In genomic region chr4:159608434-159608833, GRCh38 we compare ENCODE assay signal across 14 cellular contexts.
DNase-seq lines count a peak whose midpoint lies in the region; ATAC-seq and TF ChIP-seq lines count a peak whose summit lies in the region.
"Had no signal": no experiment of that assay in that cellular context is flagged by ENCODE, and none has a peak within 500 bp of the region (broad histone marks: within the 10 kb centered on the region; RNA-seq: fewer than 3 reads in every experiment).

No MANE protein-coding gene starts in this region.

- H3K9me3 ChIP-seq in breast epithelium = no peaks in the 10 kb centered on the region
- H3K9me3 ChIP-seq in endodermal cell (ENCODE audit: control insufficient read depth, low read length) = peaks cover 46% of the 10 kb centered on the region

- no TSS peak for BruUV-seq in MCF 10A (replicated peaks; lab: Mats Ljungman, UMichigan)

- no peaks in the 10 kb centered on the region for H3K36me3 Mint-ChIP-seq in MCF 10A (ENCODE audit: insufficient read depth, unreplicated experiment)
- H3K36me3 Mint-ChIP-seq in endodermal cell (ENCODE audit: low read depth) = peaks cover 33% of the 10 kb centered on the region
- no peaks in the 10 kb centered on the region for H3K36me3 Mint-ChIP-seq in stimulated activated naive B cell treated with anti-CD40 and anti-IgM and Interleukin-4, amounts not matched to agents 10 μg/mL and 1 μg/mL and 100 μg/mL, for 72 hours
- H3K36me3 Mint-ChIP-seq in effector memory CD8-positive, alpha-beta T cell (ENCODE audit: insufficient read depth) = no peaks in the 10 kb centered on the region

- no peaks in the 10 kb centered on the region for H3K27me3 ChIP-seq in breast epithelium
- no peaks in the 10 kb centered on the region for H3K27me3 ChIP-seq in endodermal cell (ENCODE audit: control insufficient read depth, insufficient read depth, low read length, poor library complexity, severe bottlenecking)

- peak; percentile 57 for DNase-seq in MCF 10A (ENCODE audit: unreplicated experiment)
- no peak for DNase-seq in breast epithelium (ENCODE audit: low spot score in 2 of 2)
- peak; percentile 4 for DNase-seq in RPMI7951 (ENCODE audit: low read depth)
- no peak for DNase-seq in endodermal cell
- peak; percentile 15 for DNase-seq in smooth muscle cell of the brain vasculature (ENCODE audit: low read depth, low spot score)
- no peak for DNase-seq in stimulated activated naive B cell treated with anti-CD40 and anti-IgM and Interleukin-4, amounts not matched to agents 10 μg/mL and 1 μg/mL and 100 μg/mL, for 72 hours
- no peak for DNase-seq in effector memory CD8-positive, alpha-beta T cell
- DNase-seq in NCI-H2196 (lab: John Stamatoyannopoulos, UW; ENCODE audit: unreplicated experiment) = no peak
- DNase-seq: activated CD8-positive, alpha-beta memory T cell treated with anti-CD3 and anti-CD28 coated beads for 24 hours; effector memory CD4-positive, alpha-beta T cell; GOT3; KBM-7; NCI-H187 had no signal

- no peak overlapping the region for H3K27ac Mint-ChIP-seq in MCF 10A (ENCODE audit: low read depth, unreplicated experiment)
- H3K27ac Mint-ChIP-seq in endodermal cell = no peak overlapping the region
- H3K27ac Mint-ChIP-seq in stimulated activated naive B cell treated with anti-CD40 and anti-IgM and Interleukin-4, amounts not matched to agents 10 μg/mL and 1 μg/mL and 100 μg/mL, for 72 hours = no peak overlapping the region
- no peak overlapping the region for H3K27ac Mint-ChIP-seq in effector memory CD8-positive, alpha-beta T cell
- H3K27ac Mint-ChIP-seq: stimulated activated naive CD8-positive, alpha-beta T cell treated with anti-CD3 and anti-CD28 coated beads, Interleukin-15, Interleukin-2, amounts not matched to agents 100 ng/mL and 50 ng/mL, for 24 hours had no signal

- no peak for ATAC-seq in stimulated activated naive B cell treated with anti-CD40 and anti-IgM and Interleukin-4, amounts not matched to agents 10 μg/mL and 1 μg/mL and 100 μg/mL, for 72 hours (replicated peaks)
- no peak for ATAC-seq in effector memory CD8-positive, alpha-beta T cell (replicated peaks)

- CTCF ChIA-PET in MCF 10A (lab: Yijun Ruan, JAX) = interaction anchor here (0.5 to 1.4 kb wide), 12 partner anchors 10 to 1160 kb away, joined by 3 to 5 read pairs (median 3); no protein-coding TSS in a partner anchor

- no peak overlapping the region for H3K9ac ChIP-seq in endodermal cell (ENCODE audit: extremely low read depth, low read length, poor library complexity, severe bottlenecking)

- no peak overlapping the region for H3K27ac ChIP-seq in breast epithelium
- peak overlapping the region; percentile 62 for H3K27ac ChIP-seq in endodermal cell (ENCODE audit: low read depth, low read length)

- peaks cover 14% of the 10 kb centered on the region for H3K4me1 Mint-ChIP-seq in MCF 10A (ENCODE audit: insufficient read depth, unreplicated experiment)
- peaks cover 14% of the 10 kb centered on the region for H3K4me1 Mint-ChIP-seq in endodermal cell
- no peaks in the 10 kb centered on the region for H3K4me1 Mint-ChIP-seq in stimulated activated naive B cell treated with anti-CD40 and anti-IgM and Interleukin-4, amounts not matched to agents 10 μg/mL and 1 μg/mL and 100 μg/mL, for 72 hours
- no peaks in the 10 kb centered on the region for H3K4me1 Mint-ChIP-seq in effector memory CD8-positive, alpha-beta T cell (ENCODE audit: low read depth in 2 of 2)

- no peaks in the 10 kb centered on the region for H3K4me1 ChIP-seq in breast epithelium
- no peaks in the 10 kb centered on the region for H3K4me1 ChIP-seq in endodermal cell (ENCODE audit: control insufficient read depth, insufficient read depth, low read length)

- peak; percentile 34 for TF ChIP-seq CTCF in MCF 10A (IDR thresholded peaks at IDR 0.05; ENCODE audit: unreplicated experiment)
- no peak for TF ChIP-seq CTCF in breast epithelium (IDR thresholded peaks at IDR 0.05)
- no peak for TF ChIP-seq CTCF in endodermal cell (conservative IDR thresholded peaks at IDR 0.05)

- H3K36me3 ChIP-seq in breast epithelium (no peaks in the 10 kb centered on the region), endodermal cell (ENCODE audit: control insufficient read depth, insufficient read depth, low read length) (no peaks in the 10 kb centered on the region)

- H3K4me3 ChIP-seq in breast epithelium (no peak overlapping the region), endodermal cell (ENCODE audit: low read length) (peak overlapping the region; percentile 59)

- H3K4me3 Mint-ChIP-seq in MCF 10A (ENCODE audit: unreplicated experiment) (no peak overlapping the region), endodermal cell (no peak overlapping the region)
- no peak overlapping the region for H3K4me3 Mint-ChIP-seq in stimulated activated naive B cell treated with anti-CD40 and anti-IgM and Interleukin-4, amounts not matched to agents 10 μg/mL and 1 μg/mL and 100 μg/mL, for 72 hours
- H3K4me3 Mint-ChIP-seq in effector memory CD8-positive, alpha-beta T cell = no peak overlapping the region
- H3K4me3 Mint-ChIP-seq: stimulated activated naive CD8-positive, alpha-beta T cell treated with anti-CD3 and anti-CD28 coated beads, Interleukin-15, Interleukin-2, amounts not matched to agents 100 ng/mL and 50 ng/mL, for 24 hours had no signal

- POLR2A ChIA-PET in MCF 10A (lab: Yijun Ruan, JAX) = interaction anchor here (1.3 kb wide), 1 partner anchor 12 kb away, joined by 4 read pairs; no protein-coding TSS in a partner anchor

- H3K9me3 Mint-ChIP-seq in MCF 10A (ENCODE audit: unreplicated experiment) = peaks cover 5% of the 10 kb centered on the region
- peaks cover 59% of the 10 kb centered on the region for H3K9me3 Mint-ChIP-seq in endodermal cell
- peaks cover 3 to 4% of the 10 kb centered on the region in 2 donors for H3K9me3 Mint-ChIP-seq in stimulated activated naive B cell treated with anti-CD40 and anti-IgM and Interleukin-4, amounts not matched to agents 10 μg/mL and 1 μg/mL and 100 μg/mL, for 72 hours
- peaks cover 0 to 9% of the 10 kb centered on the region in 2 donors for H3K9me3 Mint-ChIP-seq in effector memory CD8-positive, alpha-beta T cell
- H3K9me3 Mint-ChIP-seq: stimulated activated naive CD8-positive, alpha-beta T cell treated with anti-CD3 and anti-CD28 coated beads, Interleukin-15, Interleukin-2, amounts not matched to agents 100 ng/mL and 50 ng/mL, for 24 hours had no signal

- TF ChIP-seq POLR2A in breast epithelium (IDR thresholded peaks at IDR 0.05) = no peak

- WGBS in endodermal cell (ENCODE audit: insufficient coverage in 1 of 2, insufficient read length in 1 of 2), 2 experiments = 75 to 95% methylated on average over 1 to 4 of the region's 4 CpGs

- no peaks in the 10 kb centered on the region for H3K27me3 Mint-ChIP-seq in MCF 10A (ENCODE audit: insufficient read depth, unreplicated experiment)
- no peaks in the 10 kb centered on the region for H3K27me3 Mint-ChIP-seq in endodermal cell (ENCODE audit: insufficient read depth)
- H3K27me3 Mint-ChIP-seq in stimulated activated naive B cell treated with anti-CD40 and anti-IgM and Interleukin-4, amounts not matched to agents 10 μg/mL and 1 μg/mL and 100 μg/mL, for 72 hours = no peaks in the 10 kb centered on the region
- H3K27me3 Mint-ChIP-seq in effector memory CD8-positive, alpha-beta T cell = no peaks in the 10 kb centered on the region
- H3K27me3 Mint-ChIP-seq: stimulated activated naive CD8-positive, alpha-beta T cell treated with anti-CD3 and anti-CD28 coated beads, Interleukin-15, Interleukin-2, amounts not matched to agents 100 ng/mL and 50 ng/mL, for 24 hours had no signal

- intact Hi-C loops in MCF 10A (cut with micrococcal nuclease) = loop anchor here (1.0 to 5.0 kb wide), 3 partner anchors 121 to 339 kb away; no protein-coding TSS in a partner anchor
- intact Hi-C loops in breast epithelium (cut with DNase I; ENCODE audit: low total_unique reads) = no loop called here

Comparison
In these comparisons a context has a peak if more than half of its experiments do, and no peak if none do; other contexts are left out.
1. DNase-seq: peak in MCF 10A (single experiment), RPMI7951 (single experiment) and smooth muscle cell of the brain vasculature (single experiment); none in breast epithelium (0 of 2), endodermal cell (single experiment), stimulated activated naive B cell treated with anti-CD40 and anti-IgM and Interleukin-4, amounts not matched to agents 10 μg/mL and 1 μg/mL and 100 μg/mL, for 72 hours (single experiment), effector memory CD8-positive, alpha-beta T cell (0 of 3) and NCI-H2196 (single experiment).